22 cellular contexts compared by ENCODE assay signal in genomic region chr9:100756217-100756616, GRCh38.
DNase-seq lines count a peak whose midpoint lies in the region.
"Had no signal": no experiment of that assay in that cellular context is flagged by ENCODE, and none has a peak within 500 bp of the region (broad histone marks: within the 10 kb centered on the region; RNA-seq: fewer than 3 reads in every experiment).

No MANE protein-coding gene starts in this region.

- H3K4me2 ChIP-seq in neuronal stem cell (ENCODE audit: insufficient read depth, low read length, poor library complexity, severe bottlenecking): no peak overlapping the region

- H3K27ac ChIP-seq in neuronal stem cell (replicated peaks; ENCODE audit: low read length): no peak overlapping the region
- H3K27ac ChIP-seq: gastroesophageal sphincter, sigmoid colon, thoracic aorta, VCaP had no signal

- H2AK5ac ChIP-seq in neuronal stem cell (ENCODE audit: low read depth, low read length): no peak overlapping the region

- H3K4me1 ChIP-seq in neuronal stem cell (ENCODE audit: control insufficient read depth in 2 of 2, insufficient read depth in 1 of 2, low read depth in 1 of 2, low read length in 2 of 2): no peaks in the 10 kb centered on the region
- H3K4me1 ChIP-seq: gastroesophageal sphincter, sigmoid colon had no signal

- no peak overlapping the region for H2BK120ac ChIP-seq in neuronal stem cell (ENCODE audit: low read depth, low read length)

- H2AFZ ChIP-seq in neuronal stem cell (ENCODE audit: low read length): no peak overlapping the region

- H3K23ac ChIP-seq in neuronal stem cell (ENCODE audit: low read depth, low read length, poor library complexity): no peak overlapping the region

- WGBS in neuronal stem cell (ENCODE audit: extremely low coverage in 2 of 2, insufficient read length in 2 of 2, insufficient replicate concordance in 1 of 2), 2 donors: no CpG with 5 or more reads among the region's 2 CpGs

- no peak overlapping the region for H4K8ac ChIP-seq in neuronal stem cell (ENCODE audit: low read depth, low read length)

- H3K14ac ChIP-seq in neuronal stem cell (ENCODE audit: low read length): no peak overlapping the region

- no peaks in the 10 kb centered on the region for H3K9me3 ChIP-seq in neuronal stem cell (replicated peaks in 1 of 2; ENCODE audit: control insufficient read depth in 2 of 2, insufficient read depth in 1 of 2, low read depth in 1 of 2, low read length in 2 of 2)
- H3K9me3 ChIP-seq: gastroesophageal sphincter, thoracic aorta had no signal

- H3K36me3 ChIP-seq in neuronal stem cell (replicated peaks in 1 of 2; ENCODE audit: control insufficient read depth in 2 of 2, insufficient read depth in 2 of 2, low read length in 2 of 2): no peaks in the 10 kb centered on the region
- H3K36me3 ChIP-seq: gastroesophageal sphincter, sigmoid colon, thoracic aorta had no signal

- H3K4me3 ChIP-seq in neuronal stem cell (ENCODE audit: low read length in 2 of 2): no peak overlapping the region
- H3K4me3 ChIP-seq: gastroesophageal sphincter, sigmoid colon, thoracic aorta had no signal

- no peaks in the 10 kb centered on the region for H3K27me3 ChIP-seq in neuronal stem cell (ENCODE audit: control insufficient read depth in 3 of 3, insufficient read depth in 3 of 3, low read depth in 1 of 3, low read length in 3 of 3)
- H3K27me3 ChIP-seq: sigmoid colon had no signal

- no peak overlapping the region for H3K9ac ChIP-seq in neuronal stem cell (ENCODE audit: low read depth, low read length, poor library complexity)

- H4K91ac ChIP-seq in neuronal stem cell (ENCODE audit: low read depth, low read length, poor library complexity): no peak overlapping the region

- no peaks in the 10 kb centered on the region for H3K79me1 ChIP-seq in neuronal stem cell (ENCODE audit: low read depth, low read length)

- H3K4ac ChIP-seq in neuronal stem cell (ENCODE audit: low read length): no peak overlapping the region

- no peak overlapping the region for H2BK5ac ChIP-seq in neuronal stem cell (ENCODE audit: low read length)

- no peak overlapping the region for H2BK12ac ChIP-seq in neuronal stem cell (ENCODE audit: low read length)

- H3K18ac ChIP-seq in neuronal stem cell (ENCODE audit: low read length): no peak overlapping the region

- no peak overlapping the region for H2BK15ac ChIP-seq in neuronal stem cell (ENCODE audit: low read length)

- peak; percentile 77 for DNase-seq in DMS53 (lab: John Stamatoyannopoulos, UW)
- peak; percentile 20 to 96 (median 87) for DNase-seq in NCI-H1417 (lab: John Stamatoyannopoulos, UW)
- peak; percentile 96 for DNase-seq in NCI-H2171 treated with DMSO at 0.1 percent for 48 hours (lab: John Stamatoyannopoulos, UW)
- DNase-seq in SHP77 treated with DMSO at 0.1 percent for 48 hours (lab: John Stamatoyannopoulos, UW): peak; percentile 30
- DNase-seq in activated naive CD4-positive, alpha-beta T cell treated with anti-CD3 and anti-CD28 coated beads, Interleukin-2, amount 50 U/mL, for 16 hours: no peak
- no peak for DNase-seq in GDM1 (lab: John Stamatoyannopoulos, UW)
- no peak for DNase-seq in activated gamma-delta T cell treated with Interleukin-2 at 50 U/mL for 16 hours
- no peak for DNase-seq in neuronal stem cell (ENCODE audit: low spot score)
- DNase-seq: activated naive CD4-positive, alpha-beta T cell treated with anti-CD3 and anti-CD28 coated beads for 36 hours; anterior cingulate cortex; caudate nucleus; CD8-positive, alpha-beta memory T cell; EL; Karpas-422; kidney glomerular epithelial cell; mesendoderm; naive thymus-derived CD4-positive, alpha-beta T cell; sigmoid colon; T-helper 17 cell had no signal

Comparison
In these comparisons a context has a peak if more than half of its experiments do, and no peak if none do; other contexts are left out.
1. DNase-seq: peak in DMS53 (single experiment), NCI-H1417 (3 of 3), NCI-H2171 treated with DMSO at 0.1 percent for 48 hours (single experiment) and SHP77 treated with DMSO at 0.1 percent for 48 hours (single experiment); none in activated naive CD4-positive, alpha-beta T cell treated with anti-CD3 and anti-CD28 coated beads, Interleukin-2, amount 50 U/mL, for 16 hours (single experiment), GDM1 (single experiment), activated gamma-delta T cell treated with Interleukin-2 at 50 U/mL for 16 hours (single experiment) and neuronal stem cell (single experiment).